Comparison of ENCODE assay signal across 19 cellular contexts in the genomic region with DNA sequence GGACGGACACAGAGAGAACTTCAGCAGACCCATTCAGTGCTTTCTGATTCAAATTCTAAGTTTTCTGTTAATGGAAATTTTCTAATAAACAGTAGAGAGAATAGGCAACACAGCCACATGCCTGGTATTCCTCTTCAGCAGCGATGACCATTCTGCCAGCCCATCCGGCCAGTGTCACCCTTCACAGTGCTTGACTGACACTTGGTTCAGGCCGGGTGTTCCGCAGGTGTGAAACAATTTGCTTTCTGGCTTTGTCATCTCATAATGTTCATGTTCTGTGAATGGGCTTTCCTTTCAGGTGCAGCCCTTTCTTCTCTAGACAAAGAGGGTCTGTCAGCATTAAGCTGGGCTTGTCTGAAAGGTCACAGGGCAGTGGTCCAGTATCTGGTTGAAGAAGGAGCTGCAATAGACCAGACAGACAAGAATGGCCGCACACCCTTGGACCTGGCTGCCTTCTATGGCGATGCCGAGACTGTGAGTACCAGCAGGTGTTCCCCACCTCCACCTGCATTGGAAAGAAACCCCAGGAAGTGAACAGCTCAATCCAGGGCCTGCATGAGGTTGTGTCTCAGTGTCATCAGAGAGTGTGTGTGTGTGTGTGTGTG.
A peak's percentile ranks its signal among the peaks of the same experiment; 100 is the strongest.
DNase-seq lines count a peak whose midpoint lies in the region; FAIRE-seq and TF ChIP-seq lines count a peak whose summit lies in the region.
"Had no signal": no experiment of that assay in that cellular context is flagged by ENCODE, and none has a peak within 500 bp of the region (broad histone marks: within the 10 kb centered on the region; RNA-seq: fewer than 3 reads in every experiment).

No MANE protein-coding gene starts in this region.

- H3K9me3 ChIP-seq in colonic mucosa (no peaks in the 10 kb centered on the region), trophoblast cell (ENCODE audit: insufficient read depth, low read depth, low read length) (no peaks in the 10 kb centered on the region)
- H3K9me3 ChIP-seq: BE2C had no signal

- H3K4me3 ChIP-seq in colonic mucosa (no peak overlapping the region), trophoblast cell (ENCODE audit: low read depth, low read length) (peak overlapping the region; percentile 37)

- H3K9me3 Mint-ChIP-seq in endothelial cell (ENCODE audit: unreplicated experiment): no peaks in the 10 kb centered on the region
- H3K9me3 Mint-ChIP-seq: CD8-positive, alpha-beta memory T cell; H9 had no signal

- TF ChIP-seq CTCF in colonic mucosa (IDR thresholded peaks at IDR 0.05) (no peak), endothelial cell (IDR thresholded peaks at IDR 0.05; ENCODE audit: unreplicated experiment) (no peak), D721Med (IDR thresholded peaks at IDR 0.05; ENCODE audit: insufficient read depth, missing control alignments) (no peak)

- H3K36me3 ChIP-seq in colonic mucosa: no peaks in the 10 kb centered on the region
- H3K36me3 ChIP-seq in trophoblast cell (ENCODE audit: control insufficient read depth in 1 of 2, insufficient read depth in 2 of 2, low read length in 2 of 2): peaks cover 57 to 62% of the 10 kb centered on the region in 2 experiments

- no peak overlapping the region for H4K12ac ChIP-seq in trophoblast cell (ENCODE audit: low read depth, low read length)

- no peak overlapping the region for H3K4ac ChIP-seq in trophoblast cell (ENCODE audit: low read depth, low read length)

- no peak overlapping the region for H3K4me2 ChIP-seq in trophoblast cell (ENCODE audit: low read length)

- no peaks in the 10 kb centered on the region for H3K79me2 ChIP-seq in trophoblast cell (ENCODE audit: control insufficient read depth, insufficient read depth, low read length, poor library complexity)

- H3K9ac ChIP-seq in colonic mucosa (ENCODE audit: low read depth in 2 of 2, low read length in 2 of 2): no peak overlapping the region
- no peak overlapping the region for H3K9ac ChIP-seq in trophoblast cell (ENCODE audit: low read length)

- H3K4me1 Mint-ChIP-seq in endothelial cell (ENCODE audit: unreplicated experiment): peaks cover 9% of the 10 kb centered on the region
- H3K4me1 Mint-ChIP-seq: CD4-positive, CD25-positive, alpha-beta regulatory T cell; H9 had no signal

- no peak overlapping the region for H3K23ac ChIP-seq in trophoblast cell (ENCODE audit: low read length)

- WGBS in trophoblast cell (ENCODE audit: extremely low coverage, insufficient coverage, insufficient read length): no CpG with 5 or more reads among the region's 8 CpGs

- H3K36me3 Mint-ChIP-seq in endothelial cell (ENCODE audit: low read depth, unreplicated experiment): peaks cover 64% of the 10 kb centered on the region
- H3K36me3 Mint-ChIP-seq: CD4-positive, CD25-positive, alpha-beta regulatory T cell had no signal

- H3K18ac ChIP-seq in trophoblast cell (ENCODE audit: low read length): no peak overlapping the region

- no peak overlapping the region for H2BK12ac ChIP-seq in trophoblast cell (ENCODE audit: low read length)

- no peak overlapping the region for H3K27ac ChIP-seq in colonic mucosa
- H3K27ac ChIP-seq in trophoblast cell (ENCODE audit: low read depth, low read length): no peak overlapping the region

- peak overlapping the region; percentile 25 for H3K4me3 Mint-ChIP-seq in endothelial cell (ENCODE audit: unreplicated experiment)
- H3K4me3 Mint-ChIP-seq: CD4-positive, CD25-positive, alpha-beta regulatory T cell; CD8-positive, alpha-beta memory T cell; H9 had no signal

- H3K4me1 ChIP-seq in colonic mucosa: no peaks in the 10 kb centered on the region
- no peaks in the 10 kb centered on the region for H3K4me1 ChIP-seq in trophoblast cell (ENCODE audit: control insufficient read depth in 1 of 2, insufficient read depth in 2 of 2, low read length in 2 of 2)
- H3K4me1 ChIP-seq: BE2C had no signal

- no peak overlapping the region for H3K14ac ChIP-seq in trophoblast cell (ENCODE audit: low read length)

- H2AK5ac ChIP-seq in trophoblast cell (ENCODE audit: low read length): no peak overlapping the region

- no peak overlapping the region for H2BK5ac ChIP-seq in trophoblast cell (ENCODE audit: low read depth, low read length, poor library complexity)

- FAIRE-seq in D721Med (lab: Jason Lieb, UNC): no peak
- FAIRE-seq: A204.1, G401.6, GM12891, GM19239, H1, HTR-8/SVneo had no signal

- no peak overlapping the region for H2BK120ac ChIP-seq in trophoblast cell (ENCODE audit: insufficient read depth, low read length, poor library complexity)

- H3K79me1 ChIP-seq in trophoblast cell (ENCODE audit: low read length): no peaks in the 10 kb centered on the region

- peaks cover 14% of the 10 kb centered on the region for H3K27me3 Mint-ChIP-seq in endothelial cell (ENCODE audit: unreplicated experiment)

- H4K91ac ChIP-seq in trophoblast cell (ENCODE audit: low read depth, low read length): no peak overlapping the region

- H4K8ac ChIP-seq in trophoblast cell (ENCODE audit: low read depth, low read length): no peak overlapping the region

- no peak overlapping the region for H3K27ac Mint-ChIP-seq in endothelial cell (ENCODE audit: unreplicated experiment)
- H3K27ac Mint-ChIP-seq: CD4-positive, CD25-positive, alpha-beta regulatory T cell; CD8-positive, alpha-beta memory T cell; H9 had no signal

- intact Hi-C loops in colonic mucosa (cut with DNase I): no loop called here

- H3K27me3 ChIP-seq in colonic mucosa (no peaks in the 10 kb centered on the region), trophoblast cell (ENCODE audit: insufficient read depth, low read length) (no peaks in the 10 kb centered on the region)
- H3K27me3 ChIP-seq: BE2C had no signal

- DNase-seq in colonic mucosa: peak; percentile 10
- DNase-seq in endothelial cell (ENCODE audit: low spot score): no peak
- no peak for DNase-seq in trophoblast cell
- DNase-seq in effector CD8-positive, alpha-beta T cell (lab: John Stamatoyannopoulos, UW): no peak
- no peak for DNase-seq in D721Med (ENCODE audit: insufficient read length, low spot score)
- no peak for DNase-seq in stimulated activated naive CD4-positive, alpha-beta T cell (lab: John Stamatoyannopoulos, UW)
- DNase-seq: ACHN; BE2C; C1 segment of cervical spinal cord; CD4-positive, CD25-positive, alpha-beta regulatory T cell; CD8-positive, alpha-beta memory T cell; COR-L47; H9 had no signal

- no peak overlapping the region for H2AFZ ChIP-seq in trophoblast cell (ENCODE audit: insufficient read depth, low read length, poor library complexity)
